In genomic region chr14:73700325-73700724, GRCh38 we compare ENCODE assay signal across 23 cellular contexts. TPM values are rescaled to one million over a fixed set of nuclear protein-coding genes. Genes with fewer than 3 reads are reported as not detected.
DNase-seq lines count a peak whose midpoint lies in the region; ATAC-seq and FAIRE-seq lines count a peak whose summit lies in the region.
"Had no signal": no experiment of that assay in that cellular context is flagged by ENCODE, and none has a peak within 500 bp of the region (broad histone marks: within the 10 kb centered on the region; RNA-seq: fewer than 3 reads in every experiment).

No MANE protein-coding gene starts in this region.

- CTCF ChIA-PET in activated naive CD4-positive, alpha-beta T cell treated with anti-CD3 and anti-CD28 coated beads for 36 hours (lab: Charles Lee): no interaction called here

- ATAC-seq in left colon: peak; percentile 88
- no peak for ATAC-seq in GM18907 (IDR thresholded peaks at IDR 0.05; ENCODE audit: unreplicated experiment)
- no peak for ATAC-seq in HG03378 (IDR thresholded peaks at IDR 0.05; ENCODE audit: unreplicated experiment)
- ATAC-seq in GM19467 (IDR thresholded peaks at IDR 0.05; ENCODE audit: unreplicated experiment): no peak
- ATAC-seq: activated T-cell treated with anti-CD3 and anti-CD28 coated beads, Interleukin-2, amount 50 U/mL, for 72 hours; left cardiac atrium had no signal

- H3K27me3 Mint-ChIP-seq in activated naive CD4-positive, alpha-beta T cell treated with anti-CD3 and anti-CD28 coated beads for 36 hours (ENCODE audit: low read depth): no peaks in the 10 kb centered on the region
- H3K27me3 Mint-ChIP-seq: activated CD4-positive, alpha-beta memory T cell treated with anti-CD3 and anti-CD28 coated beads, Interleukin-2, amount 10 ng/mL, durations not matched to agents 7 days and 5 days; CD4-positive, alpha-beta T cell had no signal

- no peak overlapping the region for H3K4me3 Mint-ChIP-seq in activated naive CD4-positive, alpha-beta T cell treated with anti-CD3 and anti-CD28 coated beads for 36 hours
- H3K4me3 Mint-ChIP-seq: activated CD4-positive, alpha-beta memory T cell treated with anti-CD3 and anti-CD28 coated beads, Interleukin-2, amount 10 ng/mL, durations not matched to agents 7 days and 5 days; activated T-cell treated with anti-CD3 and anti-CD28 coated beads, Interleukin-2, amount 50 U/mL, for 72 hours; CD4-positive, alpha-beta T cell; dendritic cell treated with granulocyte-macrophage colony-stimulating factor and Interleukin-4, amounts not matched to agents 40 ng/mL and 50 ng/mL, for 4 days had no signal

- intact Hi-C loops in activated naive CD4-positive, alpha-beta T cell treated with anti-CD3 and anti-CD28 coated beads for 36 hours (cut with micrococcal nuclease): no loop called here
- intact Hi-C loops in left colon (cut with DNase I, micrococcal nuclease): no loop called here

- no peaks in the 10 kb centered on the region for H3K36me3 Mint-ChIP-seq in activated naive CD4-positive, alpha-beta T cell treated with anti-CD3 and anti-CD28 coated beads for 36 hours (ENCODE audit: low read depth)

- no peak for DNase-seq in activated naive CD4-positive, alpha-beta T cell treated with anti-CD3 and anti-CD28 coated beads for 36 hours
- DNase-seq in activated naive CD4-positive, alpha-beta T cell treated with Interleukin-2 at 50 U/mL for 16 hours: no peak
- DNase-seq in HTR-8/SVneo (ENCODE audit: insufficient read length, low spot score) (no peak), left colon (no peak)
- no peak for DNase-seq in stimulated activated CD4-positive, alpha-beta T cell treated with anti-CD3 and anti-CD28 coated beads, Interleukin-4, amount 100 ng/mL, for 24 hours
- DNase-seq: activated CD4-positive, alpha-beta memory T cell treated with anti-CD3 and anti-CD28 coated beads, Interleukin-2, amount 10 ng/mL, durations not matched to agents 7 days and 5 days; activated T-cell treated with anti-CD3 and anti-CD28 coated beads, Interleukin-2, amount 50 U/mL, for 72 hours; CD4-positive, alpha-beta T cell; DMS153; left cardiac atrium; NCI-H1105; NCI-H2081 treated with DMSO at 0.1 percent for 48 hours; NCI-H524; posterior cingulate gyrus; Right ventricle myocardium superior; stimulated activated CD4-positive, alpha-beta T cell treated with anti-CD3 and anti-CD28 coated beads, Interleukin-2, amount 100 ng/mL, for 24 hours; uterus had no signal

- no peaks in the 10 kb centered on the region for H3K9me3 Mint-ChIP-seq in activated naive CD4-positive, alpha-beta T cell treated with anti-CD3 and anti-CD28 coated beads for 36 hours
- H3K9me3 Mint-ChIP-seq: activated CD4-positive, alpha-beta memory T cell treated with anti-CD3 and anti-CD28 coated beads, Interleukin-2, amount 10 ng/mL, durations not matched to agents 7 days and 5 days; activated T-cell treated with anti-CD3 and anti-CD28 coated beads, Interleukin-2, amount 50 U/mL, for 72 hours; CD4-positive, alpha-beta T cell; dendritic cell treated with granulocyte-macrophage colony-stimulating factor and Interleukin-4, amounts not matched to agents 40 ng/mL and 50 ng/mL, for 4 days had no signal

- peak; percentile 54 for FAIRE-seq in HTR-8/SVneo (lab: Jason Lieb, UNC)
- FAIRE-seq: bronchial epithelial cell, GM12892 had no signal

- peak overlapping the region; percentile 65 for H3K27ac Mint-ChIP-seq in activated naive CD4-positive, alpha-beta T cell treated with anti-CD3 and anti-CD28 coated beads for 36 hours
- H3K27ac Mint-ChIP-seq: activated CD4-positive, alpha-beta memory T cell treated with anti-CD3 and anti-CD28 coated beads, Interleukin-2, amount 10 ng/mL, durations not matched to agents 7 days and 5 days; activated T-cell treated with anti-CD3 and anti-CD28 coated beads, Interleukin-2, amount 50 U/mL, for 72 hours; CD4-positive, alpha-beta T cell; dendritic cell treated with granulocyte-macrophage colony-stimulating factor and Interleukin-4, amounts not matched to agents 40 ng/mL and 50 ng/mL, for 4 days had no signal

- H3K4me1 Mint-ChIP-seq in activated naive CD4-positive, alpha-beta T cell treated with anti-CD3 and anti-CD28 coated beads for 36 hours (ENCODE audit: low read depth): peaks cover 44% of the 10 kb centered on the region

RNA-seq across cellular contexts. Expression of gene PNMA1, which starts 13.9 kb away (rescaled TPM):
- total RNA-seq in activated naive CD4-positive, alpha-beta T cell treated with anti-CD3 and anti-CD28 coated beads for 36 hours: 10 to 100 TPM; 18.5 to 19.2 TPM
- total RNA-seq in left colon: 10 to 100 TPM; 15.3 to 47.1 TPM

RNA-seq across cellular contexts. Expression of gene DNAL1, which starts 55.5 kb away (rescaled TPM):
- 1 to 10 TPM; 4.4 TPM for total RNA-seq in activated naive CD4-positive, alpha-beta T cell treated with anti-CD3 and anti-CD28 coated beads for 36 hours
- total RNA-seq in left colon: 1 to 10 TPM; 6.3 to 6.4 TPM
